ENCODE assay signal across 8 cellular contexts in genomic region chr4:109816082-109816442, GRCh38. TPM values are rescaled to one million over a fixed set of nuclear protein-coding genes. Genes with fewer than 3 reads are reported as not detected.
DNase-seq lines count a peak whose midpoint lies in the region; ATAC-seq and TF ChIP-seq lines count a peak whose summit lies in the region.

No MANE protein-coding gene starts in this region.

- H3K4me2 ChIP-seq in skeletal muscle satellite cell (ENCODE audit: low read length) = peak overlapping the region; percentile 93

- no peaks in the 10 kb centered on the region for H3K9me3 ChIP-seq in cardiac muscle cell (ENCODE audit: low read depth)
- H3K9me3 ChIP-seq in skeletal muscle satellite cell (replicated peaks; ENCODE audit: low read length) = no peaks in the 10 kb centered on the region

- H3K27ac ChIP-seq in cardiac muscle cell = peak overlapping the region; percentile 84

- H3K27me3 ChIP-seq in cardiac muscle cell (no peaks in the 10 kb centered on the region), skeletal muscle satellite cell (ENCODE audit: control insufficient read depth, insufficient read depth, low read length) (no peaks in the 10 kb centered on the region)

- H3K36me3 ChIP-seq in cardiac muscle cell = peaks cover 11% of the 10 kb centered on the region
- peaks cover 17% of the 10 kb centered on the region for H3K36me3 ChIP-seq in skeletal muscle satellite cell (ENCODE audit: insufficient read depth, low read length)

- no peak for ATAC-seq in Right ventricle myocardium superior (ENCODE audit: poor library complexity)
- no peak for ATAC-seq in GM21529 (IDR thresholded peaks at IDR 0.05; ENCODE audit: unreplicated experiment)

- H3K4me3 ChIP-seq in cardiac muscle cell (peak overlapping the region; percentile 52), skeletal muscle satellite cell (ENCODE audit: low read length) (peak overlapping the region; percentile 97)

- no peak for TF ChIP-seq CTCF in cardiac muscle cell (IDR thresholded peaks at IDR 0.05; ENCODE audit: low read depth, low read length)

- H3K4me1 ChIP-seq in cardiac muscle cell (ENCODE audit: low read depth) (peaks cover 8% of the 10 kb centered on the region), skeletal muscle satellite cell (ENCODE audit: control insufficient read depth, insufficient read depth, low read length) (peaks cover 13% of the 10 kb centered on the region)

- intact Hi-C loops in Right ventricle myocardium superior (cut with DNase I) = loop anchor here (5.0 kb wide), 2 partner anchors 114 to 394 kb away; partner anchors contain the start of gene CASP6

- peak overlapping the region; percentile 85 for H3K9ac ChIP-seq in skeletal muscle satellite cell (ENCODE audit: low read depth, low read length)

- no peak for DNase-seq in cardiac muscle cell (ENCODE audit: low read depth in 1 of 2, low spot score in 1 of 2)
- DNase-seq in Right ventricle myocardium superior = no peak
- DNase-seq in activated T-cell treated with anti-CD3 and anti-CD28 coated beads, Interleukin-2, amount 50 U/mL, for 48 hours = peak; percentile 57 to 64
- peak; percentile 10 for DNase-seq in germinal center (ENCODE audit: low spot score)
- DNase-seq in SHP77 treated with DMSO at 0.1 percent for 48 hours (lab: John Stamatoyannopoulos, UW) = no peak
- no peak for DNase-seq in NCI-H2227 treated with DMSO at 0.1 percent for 48 hours (lab: John Stamatoyannopoulos, UW)

RNA-seq across cellular contexts. Expression of gene GAR1, which starts 0.5 kb away (rescaled TPM):
- 11.9 and 13.4 TPM in 2 replicates for total RNA-seq in cardiac muscle cell
- polyA plus RNA-seq in cardiac muscle cell = 29.2 and 37.4 TPM in 2 replicates
- total RNA-seq in Right ventricle myocardium superior = 7.7 TPM
- total RNA-seq in skeletal muscle satellite cell (2012; rRNA removed) = 4.6 and 5.6 TPM in 2 replicates

RNA-seq across cellular contexts. Expression of gene RRH, which starts 11.7 kb away (rescaled TPM):
- total RNA-seq in cardiac muscle cell (not detected in 2 replicates), Right ventricle myocardium superior (not detected)
- polyA plus RNA-seq in cardiac muscle cell = 0.15 TPM in 2 replicates
- total RNA-seq in skeletal muscle satellite cell (2012; rRNA removed) = not detected in 2 replicates

RNA-seq across cellular contexts. Expression of gene CFI, which starts 14.3 kb away (rescaled TPM):
- total RNA-seq in cardiac muscle cell (2.1 and 3.2 TPM in 2 replicates), Right ventricle myocardium superior (10.6 TPM)
- polyA plus RNA-seq in cardiac muscle cell = 2.6 and 5.2 TPM in 2 replicates
- 1.3 and 1.7 TPM in 2 replicates for total RNA-seq in skeletal muscle satellite cell (2012; rRNA removed)

RNA-seq across cellular contexts. Expression of gene LRIT3, which starts 31.8 kb away (rescaled TPM):
- total RNA-seq in cardiac muscle cell = 0.11 and 0.15 TPM in 2 replicates
- polyA plus RNA-seq in cardiac muscle cell = 0.12 TPM in 1 of 2 replicates, not detected in the other
- total RNA-seq in Right ventricle myocardium superior = not detected
- total RNA-seq in skeletal muscle satellite cell (2012; rRNA removed) = under 0.01 and 0.22 TPM in 2 replicates

Comparison
In these comparisons a context has a peak if more than half of its experiments do, and no peak if none do; other contexts are left out.
1. DNase-seq: peak in activated T-cell treated with anti-CD3 and anti-CD28 coated beads, Interleukin-2, amount 50 U/mL, for 48 hours (2 of 2) and germinal center (single experiment); none in cardiac muscle cell (0 of 2), Right ventricle myocardium superior (single experiment), SHP77 treated with DMSO at 0.1 percent for 48 hours (single experiment) and NCI-H2227 treated with DMSO at 0.1 percent for 48 hours (single experiment).